In the genomic region with DNA sequence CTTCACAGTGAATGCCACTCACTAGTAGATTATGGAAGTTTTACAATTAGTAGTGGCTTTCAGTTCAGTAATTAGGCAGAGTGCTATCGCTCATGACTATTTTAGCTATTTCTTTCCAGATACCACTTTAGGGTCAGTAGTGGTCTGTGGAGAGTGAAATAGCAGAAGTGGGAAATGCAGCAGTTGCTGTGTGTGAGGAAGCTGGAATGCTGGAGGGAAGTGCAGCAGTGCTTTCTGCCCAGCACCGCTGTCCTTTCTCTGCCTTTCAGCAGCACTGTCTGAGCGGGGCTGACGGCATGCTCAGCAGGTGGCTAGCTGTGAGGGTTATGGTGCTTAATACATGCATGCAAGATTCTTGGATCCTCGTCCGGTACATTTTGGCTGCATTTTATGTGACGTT, we compare ENCODE assay signal across 1 cellular context.
TF ChIP-seq lines count a peak whose summit lies in the region.

No MANE protein-coding gene starts in this region.

TF ChIP-seq in GM12878, 131 proteins besides CTCF, POLR2A, EP300 and RAD21:
- peak; percentile 49; the same call in 1 of the 2 replicates for TF ChIP-seq SPI1 (IDR thresholded peaks at IDR 0.05; ENCODE audit: borderline replicate concordance, insufficient read depth, low read depth, low read length)
- TF ChIP-seq, protein P1, sequence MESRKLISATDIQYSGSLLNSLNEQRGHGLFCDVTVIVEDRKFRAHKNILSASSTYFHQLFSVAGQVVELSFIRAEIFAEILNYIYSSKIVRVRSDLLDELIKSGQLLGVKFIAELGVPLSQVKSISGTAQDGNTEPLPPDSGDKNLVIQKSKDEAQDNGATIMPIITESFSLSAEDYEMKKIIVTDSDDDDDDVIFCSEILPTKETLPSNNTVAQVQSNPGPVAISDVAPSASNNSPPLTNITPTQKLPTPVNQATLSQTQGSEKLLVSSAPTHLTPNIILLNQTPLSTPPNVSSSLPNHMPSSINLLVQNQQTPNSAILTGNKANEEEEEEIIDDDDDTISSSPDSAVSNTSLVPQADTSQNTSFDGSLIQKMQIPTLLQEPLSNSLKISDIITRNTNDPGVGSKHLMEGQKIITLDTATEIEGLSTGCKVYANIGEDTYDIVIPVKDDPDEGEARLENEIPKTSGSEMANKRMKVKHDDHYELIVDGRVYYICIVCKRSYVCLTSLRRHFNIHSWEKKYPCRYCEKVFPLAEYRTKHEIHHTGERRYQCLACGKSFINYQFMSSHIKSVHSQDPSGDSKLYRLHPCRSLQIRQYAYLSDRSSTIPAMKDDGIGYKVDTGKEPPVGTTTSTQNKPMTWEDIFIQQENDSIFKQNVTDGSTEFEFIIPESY (IDR thresholded peaks at IDR 0.05) = no peak
